In the genomic region with DNA sequence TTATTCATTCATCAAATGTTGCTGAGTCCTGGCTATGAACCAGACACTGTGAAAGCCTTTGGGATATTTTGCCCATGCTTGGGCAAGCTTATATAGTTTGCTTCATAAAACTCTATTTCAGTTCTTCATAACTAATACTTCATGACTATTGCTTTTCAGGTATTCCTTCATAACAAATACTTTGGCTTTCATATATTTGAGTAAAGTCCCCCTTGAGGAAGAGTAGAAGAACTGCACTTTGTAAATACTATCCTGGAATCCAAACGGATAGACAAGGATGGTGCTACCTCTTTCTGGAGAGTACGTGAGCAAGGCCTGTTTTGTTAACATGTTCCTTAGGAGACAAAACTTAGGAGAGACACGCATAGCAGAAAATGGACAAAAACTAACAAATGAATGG, we compare ENCODE assay signal across 9 cellular contexts. TPM values are rescaled to one million over a fixed set of nuclear protein-coding genes. Genes with fewer than 3 reads are reported as not detected.
DNase-seq lines count a peak whose midpoint lies in the region; ATAC-seq and TF ChIP-seq lines count a peak whose summit lies in the region.
"Had no signal": no experiment of that assay in that cellular context is flagged by ENCODE, and none has a peak within 500 bp of the region (broad histone marks: within the 10 kb centered on the region; RNA-seq: fewer than 3 reads in every experiment).

No MANE protein-coding gene starts in this region.

- no peaks in the 10 kb centered on the region for H4K20me1 ChIP-seq in Karpas-422 (ENCODE audit: insufficient read depth, low read depth, low read length)

- in situ Hi-C loops in ACHN (cut with HindIII; ENCODE audit: low pct_ligation_motif_present, low pct_unique_long_range_greater_than_20kb, low sequenced_read_pairs) = no loop called here

- no peaks in the 10 kb centered on the region for H3K9me3 ChIP-seq in Karpas-422 (ENCODE audit: low read length)

- H3K27ac ChIP-seq in Karpas-422 (ENCODE audit: low read length) = no peak overlapping the region

- H3K36me3 ChIP-seq in Karpas-422 (ENCODE audit: insufficient read depth, low read length) = no peaks in the 10 kb centered on the region

- no peak overlapping the region for H3K27ac Mint-ChIP-seq in endothelial cell (ENCODE audit: unreplicated experiment)

- no peaks in the 10 kb centered on the region for H3K36me3 Mint-ChIP-seq in endothelial cell (ENCODE audit: low read depth, unreplicated experiment)

- H3K27me3 Mint-ChIP-seq in endothelial cell (ENCODE audit: unreplicated experiment) = no peaks in the 10 kb centered on the region

- no peaks in the 10 kb centered on the region for H3K9me2 ChIP-seq in Karpas-422 (replicated peaks; ENCODE audit: insufficient read depth, low read length)

- H3K27me3 ChIP-seq in Karpas-422 (ENCODE audit: low read length) = no peaks in the 10 kb centered on the region

- H3K79me2 ChIP-seq in Karpas-422 (ENCODE audit: low read length) = no peaks in the 10 kb centered on the region

- H2AFZ ChIP-seq in Karpas-422 (ENCODE audit: low read length) = no peak overlapping the region

- no peaks in the 10 kb centered on the region for H3K9me3 Mint-ChIP-seq in endothelial cell (ENCODE audit: unreplicated experiment)

- H3K9ac ChIP-seq in Karpas-422 (ENCODE audit: low read length) = no peak overlapping the region

- H3K4me3 ChIP-seq in Karpas-422 (ENCODE audit: low read length) = no peak overlapping the region

- TF ChIP-seq CTCF in endothelial cell (IDR thresholded peaks at IDR 0.05; ENCODE audit: unreplicated experiment) = peak; percentile 87

- ATAC-seq in GM18858 (IDR thresholded peaks at IDR 0.05; ENCODE audit: unreplicated experiment) (peak; percentile 79), HG02763 (IDR thresholded peaks at IDR 0.05; ENCODE audit: unreplicated experiment) (no peak), GM21423 (IDR thresholded peaks at IDR 0.05; ENCODE audit: unreplicated experiment) (no peak)

- H3K4me1 Mint-ChIP-seq in endothelial cell (ENCODE audit: unreplicated experiment) = peaks cover 8% of the 10 kb centered on the region

- DNase-seq in ACHN (peak; percentile 30), Karpas-422 (peak; percentile 56), endothelial cell (ENCODE audit: low spot score) (no peak), NCI-H2196 treated with DMSO at 0.1 percent for 48 hours (lab: John Stamatoyannopoulos, UW; ENCODE audit: unreplicated experiment) (no peak), DMS153 (lab: John Stamatoyannopoulos, UW) (no peak)

- no peaks in the 10 kb centered on the region for H3K4me1 ChIP-seq in Karpas-422 (ENCODE audit: low read length)

- no peak overlapping the region for H3K4me3 Mint-ChIP-seq in endothelial cell (ENCODE audit: unreplicated experiment)

- H3K4me2 ChIP-seq in Karpas-422 (ENCODE audit: low read depth, low read length, poor library complexity, severe bottlenecking) = no peak overlapping the region

RNA-seq across cellular contexts. Expression of gene AFP, which starts 1.7 kb away (rescaled TPM):
- not detected in 2 replicates for total RNA-seq in Karpas-422 (2014; rRNA removed; shearing (Covaris generic); ENCODE audit: low replicate concordance)
- not detected for total RNA-seq in endothelial cell (ENCODE audit: unreplicated experiment)
- total RNA-seq: pulmonary artery endothelial cell had no signal

RNA-seq across cellular contexts. Expression of gene ALB, which starts 30.2 kb away (rescaled TPM):
- not detected in 2 replicates for total RNA-seq in Karpas-422 (2014; rRNA removed; shearing (Covaris generic); ENCODE audit: low replicate concordance)
- total RNA-seq in endothelial cell (ENCODE audit: unreplicated experiment) = 0.64 TPM
- total RNA-seq: pulmonary artery endothelial cell had no signal

RNA-seq across cellular contexts. Expression of gene AFM, which starts 47.2 kb away (rescaled TPM):
- not detected in 2 replicates for total RNA-seq in Karpas-422 (2014; rRNA removed; shearing (Covaris generic); ENCODE audit: low replicate concordance)
- 0.64 TPM for total RNA-seq in endothelial cell (ENCODE audit: unreplicated experiment)
- total RNA-seq: pulmonary artery endothelial cell had no signal

Comparison
In these comparisons a context has a peak if more than half of its experiments do, and no peak if none do; other contexts are left out.
1. DNase-seq: peak in ACHN (single experiment) and Karpas-422 (single experiment); none in endothelial cell (single experiment), NCI-H2196 treated with DMSO at 0.1 percent for 48 hours (single experiment) and DMS153 (single experiment).